Comparison of ENCODE assay signal across 1 cellular context in the genomic region with DNA sequence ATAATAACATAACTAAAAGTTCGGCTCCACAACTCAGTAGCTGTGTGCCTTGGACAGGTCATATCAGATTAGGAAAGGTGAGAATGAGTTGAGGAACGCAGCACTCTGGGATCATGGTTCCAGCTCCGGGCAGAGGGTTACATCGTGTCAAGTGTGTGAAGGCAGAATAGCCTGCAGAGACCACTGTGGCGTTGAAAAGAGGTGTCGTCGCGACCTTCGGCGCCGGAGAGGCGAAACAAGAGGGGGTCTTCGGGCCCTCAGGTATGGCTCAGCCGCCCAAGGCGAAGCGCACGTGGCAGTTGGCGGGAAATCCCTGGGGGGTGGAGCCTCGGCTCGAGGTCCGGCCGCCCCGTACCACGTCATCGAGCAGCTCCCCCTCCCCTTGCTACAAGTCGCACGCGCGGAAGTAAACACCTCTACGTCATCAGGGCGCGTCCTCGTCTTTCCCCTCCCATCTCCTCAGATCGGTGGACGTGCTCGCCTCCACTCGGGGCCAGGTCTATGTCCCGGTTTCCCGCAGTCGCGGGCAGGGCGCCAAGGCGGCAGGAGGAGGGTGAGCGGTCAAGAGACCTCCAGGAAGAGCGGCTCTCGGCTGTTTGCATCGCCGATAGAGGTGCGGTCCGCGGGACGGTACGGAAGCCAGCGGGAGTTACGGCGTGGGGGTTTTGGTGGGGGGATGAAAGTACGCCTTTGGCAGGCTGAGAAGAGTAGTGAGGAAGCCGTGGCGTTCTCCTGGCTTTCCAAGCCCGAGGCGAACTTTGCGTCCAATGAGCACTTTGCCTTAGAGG.
A peak's percentile ranks its signal among the peaks of the same experiment; 100 is the strongest.
TF ChIP-seq lines count a peak whose summit lies in the region.

A gene with protein sequence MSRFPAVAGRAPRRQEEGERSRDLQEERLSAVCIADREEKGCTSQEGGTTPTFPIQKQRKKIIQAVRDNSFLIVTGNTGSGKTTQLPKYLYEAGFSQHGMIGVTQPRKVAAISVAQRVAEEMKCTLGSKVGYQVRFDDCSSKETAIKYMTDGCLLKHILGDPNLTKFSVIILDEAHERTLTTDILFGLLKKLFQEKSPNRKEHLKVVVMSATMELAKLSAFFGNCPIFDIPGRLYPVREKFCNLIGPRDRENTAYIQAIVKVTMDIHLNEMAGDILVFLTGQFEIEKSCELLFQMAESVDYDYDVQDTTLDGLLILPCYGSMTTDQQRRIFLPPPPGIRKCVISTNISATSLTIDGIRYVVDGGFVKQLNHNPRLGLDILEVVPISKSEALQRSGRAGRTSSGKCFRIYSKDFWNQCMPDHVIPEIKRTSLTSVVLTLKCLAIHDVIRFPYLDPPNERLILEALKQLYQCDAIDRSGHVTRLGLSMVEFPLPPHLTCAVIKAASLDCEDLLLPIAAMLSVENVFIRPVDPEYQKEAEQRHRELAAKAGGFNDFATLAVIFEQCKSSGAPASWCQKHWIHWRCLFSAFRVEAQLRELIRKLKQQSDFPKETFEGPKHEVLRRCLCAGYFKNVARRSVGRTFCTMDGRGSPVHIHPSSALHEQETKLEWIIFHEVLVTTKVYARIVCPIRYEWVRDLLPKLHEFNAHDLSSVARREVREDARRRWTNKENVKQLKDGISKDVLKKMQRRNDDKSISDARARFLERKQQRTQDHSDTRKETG (plus strand): TSS at position 440 of the 788 bp plus-strand sequence. CDS start 62 bp downstream, at position 502.

TF ChIP-seq in HepG2, 621 proteins besides CTCF, POLR2A, EP300 and RAD21 (continued from another document and continues in another):
- TF ChIP-seq CSRNP1 (CRISPR knock-in tag; IDR thresholded peaks at IDR 0.05) (peak; percentile 94; the same call in 1 of the 2 replicates), ZNF264 (CRISPR knock-in tag; IDR thresholded peaks at IDR 0.05) (peak; percentile 68), KMT2A (CRISPR knock-in tag; IDR thresholded peaks at IDR 0.05) (peak; percentile 79; the same call in 1 of the 2 replicates), SIN3B (IDR thresholded peaks at IDR 0.05; ENCODE audit: low read length) (peak; percentile 89), ZFP62 (CRISPR knock-in tag; IDR thresholded peaks at IDR 0.05) (no peak), ZNF333 (CRISPR knock-in tag; IDR thresholded peaks at IDR 0.05; ENCODE audit: borderline replicate concordance) (no peak; the same call in 1 of the 2 replicates), HNRNPL (IDR thresholded peaks at IDR 0.05; ENCODE audit: low read depth, low read length) (no peak), IRF2 (CRISPR knock-in tag; IDR thresholded peaks at IDR 0.05) (peak; percentile 66; the same call in 1 of the 2 replicates), RFX3 (CRISPR knock-in tag; IDR thresholded peaks at IDR 0.05) (no peak), ZNF33B (CRISPR knock-in tag; IDR thresholded peaks at IDR 0.05) (peak; percentile 86; the same call in 1 of the 2 replicates), CREB1 (IDR thresholded peaks at IDR 0.05) (peak; percentile 99), CREB1 (CRISPR knock-in tag; IDR thresholded peaks at IDR 0.05) (peak; percentile 99), FOXM1 (CRISPR knock-in tag; IDR thresholded peaks at IDR 0.05) (peak; percentile 48; the same call in 1 of the 2 replicates), NCOR1 (IDR thresholded peaks at IDR 0.05; ENCODE audit: borderline replicate concordance, low read length) (peak; percentile 25; the same call in 1 of the 2 replicates), ZNF12 (CRISPR knock-in tag; IDR thresholded peaks at IDR 0.05) (peak; percentile 74), AKAP8 (CRISPR knock-in tag; IDR thresholded peaks at IDR 0.05) (peak; percentile 65; the same call in 1 of the 2 replicates), HOXA9 (CRISPR knock-in tag; IDR thresholded peaks at IDR 0.05; ENCODE audit: borderline replicate concordance) (peak; percentile 84), THAP7 (CRISPR knock-in tag; IDR thresholded peaks at IDR 0.05) (peak; percentile 79; the same call in 1 of the 2 replicates), ZNF747 (CRISPR knock-in tag; IDR thresholded peaks at IDR 0.05; ENCODE audit: borderline replicate concordance) (peak; percentile 88; the same call in 1 of the 2 replicates), ZNF616 (CRISPR knock-in tag; IDR thresholded peaks at IDR 0.05; ENCODE audit: low read depth) (peak; percentile 87; the same call in 1 of the 2 replicates), CREM (IDR thresholded peaks at IDR 0.05) (peak; percentile 99), CREM (CRISPR knock-in tag; IDR thresholded peaks at IDR 0.05) (peak; percentile 92), HOXA3 (CRISPR knock-in tag; IDR thresholded peaks at IDR 0.05) (peak; percentile 99), NFATC3 (CRISPR knock-in tag; IDR thresholded peaks at IDR 0.05) (0 out of 2 replicates have a peak, but pooled peaks have one; percentile 6), ARNT2 (CRISPR knock-in tag; IDR thresholded peaks at IDR 0.05; ENCODE audit: low read depth) (peak; percentile 82), ZNF577 (CRISPR knock-in tag; IDR thresholded peaks at IDR 0.05; ENCODE audit: borderline replicate concordance, low read depth) (no peak), BCL3 (CRISPR knock-in tag; IDR thresholded peaks at IDR 0.05) (no peak; the same call in 1 of the 2 replicates), FLYWCH1 (CRISPR knock-in tag; IDR thresholded peaks at IDR 0.05) (no peak), ASH2L (IDR thresholded peaks at IDR 0.05; ENCODE audit: insufficient read length, low read depth, low read length) (peak; percentile 89), ZNF704 (CRISPR knock-in tag; IDR thresholded peaks at IDR 0.05; ENCODE audit: borderline replicate concordance) (peak; percentile 95), ZNF143 (CRISPR knock-in tag; IDR thresholded peaks at IDR 0.05) (peak; percentile 61), ZNF253 (CRISPR knock-in tag; IDR thresholded peaks at IDR 0.05; ENCODE audit: borderline replicate concordance) (peak; percentile 94; the same call in 1 of the 2 replicates), MNT (IDR thresholded peaks at IDR 0.05) (peak; percentile 82), ZSCAN22 (CRISPR knock-in tag; IDR thresholded peaks at IDR 0.05) (peak; percentile 81)
- TF ChIP-seq, protein P1, sequence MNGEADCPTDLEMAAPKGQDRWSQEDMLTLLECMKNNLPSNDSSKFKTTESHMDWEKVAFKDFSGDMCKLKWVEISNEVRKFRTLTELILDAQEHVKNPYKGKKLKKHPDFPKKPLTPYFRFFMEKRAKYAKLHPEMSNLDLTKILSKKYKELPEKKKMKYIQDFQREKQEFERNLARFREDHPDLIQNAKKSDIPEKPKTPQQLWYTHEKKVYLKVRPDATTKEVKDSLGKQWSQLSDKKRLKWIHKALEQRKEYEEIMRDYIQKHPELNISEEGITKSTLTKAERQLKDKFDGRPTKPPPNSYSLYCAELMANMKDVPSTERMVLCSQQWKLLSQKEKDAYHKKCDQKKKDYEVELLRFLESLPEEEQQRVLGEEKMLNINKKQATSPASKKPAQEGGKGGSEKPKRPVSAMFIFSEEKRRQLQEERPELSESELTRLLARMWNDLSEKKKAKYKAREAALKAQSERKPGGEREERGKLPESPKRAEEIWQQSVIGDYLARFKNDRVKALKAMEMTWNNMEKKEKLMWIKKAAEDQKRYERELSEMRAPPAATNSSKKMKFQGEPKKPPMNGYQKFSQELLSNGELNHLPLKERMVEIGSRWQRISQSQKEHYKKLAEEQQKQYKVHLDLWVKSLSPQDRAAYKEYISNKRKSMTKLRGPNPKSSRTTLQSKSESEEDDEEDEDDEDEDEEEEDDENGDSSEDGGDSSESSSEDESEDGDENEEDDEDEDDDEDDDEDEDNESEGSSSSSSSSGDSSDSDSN (CRISPR knock-in tag; IDR thresholded peaks at IDR 0.05): peak; percentile 25; the same call in 1 of the 2 replicates
- TF ChIP-seq, protein P2, sequence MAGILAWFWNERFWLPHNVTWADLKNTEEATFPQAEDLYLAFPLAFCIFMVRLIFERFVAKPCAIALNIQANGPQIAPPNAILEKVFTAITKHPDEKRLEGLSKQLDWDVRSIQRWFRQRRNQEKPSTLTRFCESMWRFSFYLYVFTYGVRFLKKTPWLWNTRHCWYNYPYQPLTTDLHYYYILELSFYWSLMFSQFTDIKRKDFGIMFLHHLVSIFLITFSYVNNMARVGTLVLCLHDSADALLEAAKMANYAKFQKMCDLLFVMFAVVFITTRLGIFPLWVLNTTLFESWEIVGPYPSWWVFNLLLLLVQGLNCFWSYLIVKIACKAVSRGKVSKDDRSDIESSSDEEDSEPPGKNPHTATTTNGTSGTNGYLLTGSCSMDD (CRISPR knock-in tag; IDR thresholded peaks at IDR 0.05): peak; percentile 67; the same call in 1 of the 2 replicates
